Comparison of ENCODE assay signal across 12 cellular contexts in genomic region chr7:117588352-117588794, GRCh38.
A peak's percentile ranks its signal among the peaks of the same experiment; 100 is the strongest.
DNase-seq lines count a peak whose midpoint lies in the region; ATAC-seq and TF ChIP-seq lines count a peak whose summit lies in the region.
"Had no signal": no experiment of that assay in that cellular context is flagged by ENCODE, and none has a peak within 500 bp of the region (broad histone marks: within the 10 kb centered on the region; RNA-seq: fewer than 3 reads in every experiment).

No MANE protein-coding gene starts in this region.

- DNase-seq in DMS53 treated with DMSO at 0.1 percent for 48 hours (lab: John Stamatoyannopoulos, UW; ENCODE audit: unreplicated experiment): peak; percentile 31
- peak; percentile 48 for DNase-seq in NCI-H226
- peak; percentile 93 for DNase-seq in fibroblast of villous mesenchyme (ENCODE audit: low read depth)
- no peak for DNase-seq in right cardiac atrium
- no peak for DNase-seq in NCI-H1694 treated with DMSO at 0.1 percent for 48 hours (lab: John Stamatoyannopoulos, UW)
- no peak for DNase-seq in activated CD8-positive, alpha-beta memory T cell treated with anti-CD3 and anti-CD28 coated beads, Interleukin-2, amount 50 U/mL, for 4 hours
- DNase-seq in AG08395 (ENCODE audit: low spot score): no peak
- DNase-seq: aorta, lower lobe of right lung had no signal

- ATAC-seq in HG02610 (IDR thresholded peaks at IDR 0.05; ENCODE audit: unreplicated experiment) (peak; percentile 66), right cardiac atrium (no peak)
- ATAC-seq: HCT116 had no signal

- H3K27me3 ChIP-seq in right cardiac atrium (ENCODE audit: control insufficient read depth, insufficient read depth): no peaks in the 10 kb centered on the region

- TF ChIP-seq CTCF in fibroblast of villous mesenchyme (IDR thresholded peaks at IDR 0.05; ENCODE audit: insufficient read depth, low read depth, low read length): no peak

- no peaks in the 10 kb centered on the region for H3K9me3 ChIP-seq in right cardiac atrium (ENCODE audit: control insufficient read depth, low read length)
- H3K9me3 ChIP-seq: lower lobe of right lung had no signal

- H3K4me3 ChIP-seq in fibroblast of villous mesenchyme (ENCODE audit: low read depth, low read length) (no peak overlapping the region), right cardiac atrium (ENCODE audit: low read length) (no peak overlapping the region)
- H3K4me3 ChIP-seq: lower lobe of right lung had no signal

- H3K27ac ChIP-seq in right cardiac atrium (ENCODE audit: low read length): no peak overlapping the region
- H3K27ac ChIP-seq: C4-2B, lower lobe of right lung had no signal

- 14% methylated on average over 1 of the region's 1 CpG for WGBS in right cardiac atrium

- H3K4me1 ChIP-seq in right cardiac atrium (ENCODE audit: control insufficient read depth, insufficient read depth, low read length): no peaks in the 10 kb centered on the region
- H3K4me1 ChIP-seq: lower lobe of right lung had no signal

- intact Hi-C loops in right cardiac atrium (cut with DNase I): no loop called here

Comparison
In these comparisons a context has a peak if more than half of its experiments do, and no peak if none do; other contexts are left out.
1. DNase-seq: peak in DMS53 treated with DMSO at 0.1 percent for 48 hours (single experiment), NCI-H226 (single experiment) and fibroblast of villous mesenchyme (single experiment); none in right cardiac atrium (0 of 3), NCI-H1694 treated with DMSO at 0.1 percent for 48 hours (single experiment), activated CD8-positive, alpha-beta memory T cell treated with anti-CD3 and anti-CD28 coated beads, Interleukin-2, amount 50 U/mL, for 4 hours (single experiment) and AG08395 (single experiment).